ENCODE assay signal across 8 cellular contexts in the genomic region with DNA sequence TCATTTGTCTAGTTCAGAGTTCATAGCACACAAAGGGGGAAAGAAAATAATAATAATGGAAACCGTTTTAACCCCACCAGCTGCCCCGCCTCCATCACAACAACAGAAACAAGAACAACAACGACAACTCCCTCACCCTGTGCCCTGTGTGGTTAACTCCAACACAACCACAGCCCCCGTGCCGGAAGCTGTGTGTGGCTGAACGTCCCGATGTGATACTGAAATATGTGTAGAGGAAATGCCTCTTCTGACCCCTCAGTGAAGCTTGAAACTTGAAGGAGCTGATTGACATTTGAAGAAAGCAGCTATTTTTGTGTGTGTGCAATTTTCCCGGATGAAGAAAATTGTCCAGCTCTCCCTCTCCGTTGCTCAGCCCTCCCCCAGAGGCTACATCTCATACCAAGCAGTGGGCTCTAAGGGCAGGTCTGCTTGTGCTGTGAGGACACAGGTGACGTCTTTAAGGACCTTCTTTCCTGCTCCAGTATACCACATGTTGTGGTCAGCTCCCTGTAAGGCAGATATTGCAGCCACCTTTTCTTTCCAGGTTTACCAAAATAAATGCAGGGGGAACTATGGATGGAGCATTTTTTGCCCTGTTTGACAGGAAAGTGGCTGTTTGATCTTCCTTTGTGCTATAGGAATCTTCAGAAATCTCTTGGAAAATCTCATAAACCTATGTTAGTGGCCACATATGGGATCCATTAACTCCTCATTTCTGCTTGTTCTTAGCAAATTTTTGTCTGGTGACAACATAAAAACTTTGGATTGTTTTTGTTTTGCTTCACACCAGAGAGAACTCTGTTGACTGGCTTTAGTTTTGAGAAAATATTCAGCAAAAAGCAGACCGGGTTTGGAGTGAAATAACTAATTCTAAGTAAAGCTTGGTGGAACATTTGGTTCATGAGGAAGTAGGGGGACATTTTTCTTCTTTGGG.
DNase-seq lines count a peak whose midpoint lies in the region; ATAC-seq and TF ChIP-seq lines count a peak whose summit lies in the region.

No MANE protein-coding gene starts in this region.

- no peak for TF ChIP-seq EP300 in suprapubic skin (IDR thresholded peaks at IDR 0.05)

- H3K36me3 Mint-ChIP-seq in mesothelial cell of epicardium, result no peaks in the 10 kb centered on the region

- TF ChIP-seq CTCF in mesothelial cell of epicardium (IDR thresholded peaks at IDR 0.05; ENCODE audit: unreplicated experiment) (no peak), suprapubic skin (IDR thresholded peaks at IDR 0.05) (no peak), ascending aorta (IDR thresholded peaks at IDR 0.05) (no peak)

- peaks cover 71% of the 10 kb centered on the region for H3K4me1 Mint-ChIP-seq in mesothelial cell of epicardium

- no peaks in the 10 kb centered on the region for H3K36me3 ChIP-seq in suprapubic skin
- H3K36me3 ChIP-seq in ascending aorta, result no peaks in the 10 kb centered on the region

- TF ChIP-seq POLR2A in suprapubic skin (IDR thresholded peaks at IDR 0.05), result no peak

- H3K9me3 ChIP-seq in suprapubic skin, result no peaks in the 10 kb centered on the region
- H3K9me3 ChIP-seq in ascending aorta, result no peaks in the 10 kb centered on the region

- H3K27me3 Mint-ChIP-seq in mesothelial cell of epicardium (ENCODE audit: low read depth), result no peaks in the 10 kb centered on the region

- 35% methylated on average over 11 of the region's 11 CpGs for WGBS in suprapubic skin

- H3K27ac ChIP-seq in suprapubic skin (peak overlapping the region; percentile 72), ascending aorta (no peak overlapping the region)

- peak overlapping the region; percentile 6 for H3K4me3 Mint-ChIP-seq in mesothelial cell of epicardium

- H3K27me3 ChIP-seq in suprapubic skin (no peaks in the 10 kb centered on the region), ascending aorta (no peaks in the 10 kb centered on the region)

- ATAC-seq in GM21737 (IDR thresholded peaks at IDR 0.05; ENCODE audit: unreplicated experiment), result peak; percentile 95

- H3K4me3 ChIP-seq in suprapubic skin (no peak overlapping the region), ascending aorta (no peak overlapping the region)

- intact Hi-C loops in ascending aorta (cut with DNase I), result no loop called here

- no peaks in the 10 kb centered on the region for H3K9me3 Mint-ChIP-seq in mesothelial cell of epicardium

- H3K27ac Mint-ChIP-seq in mesothelial cell of epicardium, result peak overlapping the region; percentile 93

- peaks cover 40% of the 10 kb centered on the region for H3K4me1 ChIP-seq in suprapubic skin
- H3K4me1 ChIP-seq in ascending aorta, result peaks cover 0 to 7% of the 10 kb centered on the region in 2 donors

- DNase-seq in Daoy (ENCODE audit: low read depth), result peak; percentile 19
- peak; percentile 61 for DNase-seq in NCI-H2227 (lab: John Stamatoyannopoulos, UW; ENCODE audit: unreplicated experiment)
- peak; percentile 47 for DNase-seq in activated effector memory CD4-positive, alpha-beta T cell treated with Interleukin-2 at 50 U/mL for 16 hours
- DNase-seq in mesothelial cell of epicardium (ENCODE audit: low spot score in 2 of 2, unreplicated experiment in 2 of 2), result no peak
- DNase-seq in suprapubic skin (ENCODE audit: low spot score in 2 of 2), result no peak
- no peak for DNase-seq in NCI-H510A treated with DMSO at 0.1 percent for 48 hours (lab: John Stamatoyannopoulos, UW)
- no peak for DNase-seq in ascending aorta (ENCODE audit: low spot score in 2 of 2)

Comparison
In these comparisons a context has a peak if more than half of its experiments do, and no peak if none do; other contexts are left out.
1. DNase-seq: peak in Daoy (single experiment), NCI-H2227 (single experiment) and activated effector memory CD4-positive, alpha-beta T cell treated with Interleukin-2 at 50 U/mL for 16 hours (single experiment); none in mesothelial cell of epicardium (0 of 2), suprapubic skin (0 of 2), NCI-H510A treated with DMSO at 0.1 percent for 48 hours (single experiment) and ascending aorta (0 of 2).